11 cellular contexts compared by ENCODE assay signal in genomic region chr11:1547467-1548098, GRCh38. TPM values are rescaled to one million over a fixed set of nuclear protein-coding genes. Genes with fewer than 3 reads are reported as not detected.
DNase-seq lines count a peak whose midpoint lies in the region; ATAC-seq and TF ChIP-seq lines count a peak whose summit lies in the region.
"Had no signal": no experiment of that assay in that cellular context is flagged by ENCODE, and none has a peak within 500 bp of the region (broad histone marks: within the 10 kb centered on the region; RNA-seq: fewer than 3 reads in every experiment).

No MANE protein-coding gene starts in this region.

- peak overlapping the region; percentile 74; the same call in 1 of the 2 replicates for H3K4me2 ChIP-seq in SK-N-SH

- peaks cover 0 to 6% of the 10 kb centered on the region in 2 experiments; a peak in 1 of 4 replicates for H3K4me1 ChIP-seq in SK-N-SH (ENCODE audit: control insufficient read depth in 1 of 2, insufficient read depth in 2 of 2, low read depth in 1 of 2, low read length in 1 of 2)
- H3K4me1 ChIP-seq in left lung: peaks cover 13 to 25% of the 10 kb centered on the region in 2 donors
- peaks cover 22 to 36% of the 10 kb centered on the region in 2 donors for H3K4me1 ChIP-seq in thoracic aorta (ENCODE audit: control insufficient read depth in 1 of 2, low read depth in 2 of 2)

- no peak overlapping the region for H3K9ac ChIP-seq in SK-N-SH

- H3K4me3 Mint-ChIP-seq in brain: peak overlapping the region in 4 of 5 experiments; percentile 43 to 77 (median 68)

- no peak for TF ChIP-seq EP300 in SK-N-SH (IDR thresholded peaks at IDR 0.05; ENCODE audit: borderline replicate concordance in 1 of 2, low read depth in 1 of 2, low read length in 1 of 2)

- H3K9me3 Mint-ChIP-seq in brain: peaks cover 0 to 3% (median 0%) of the 10 kb centered on the region in 5 experiments
- H3K9me3 Mint-ChIP-seq: activated naive CD4-positive, alpha-beta T cell treated with anti-CD3 and anti-CD28 coated beads, Interleukin-2, amount 50 U/mL, for 72 hours had no signal

- H3K4me3 ChIP-seq in SK-N-SH (ENCODE audit: low read depth in 2 of 2, low read length in 1 of 2): peak overlapping the region in 1 of 2 experiments; percentile 49; a peak in 1 of 4 replicates
- peak overlapping the region; percentile 13 to 39 for H3K4me3 ChIP-seq in left lung
- H3K4me3 ChIP-seq in thoracic aorta: peak overlapping the region; percentile 76

- intact Hi-C loops in left lung (cut with DNase I): no loop called here

- H3K36me3 ChIP-seq in SK-N-SH (replicated peaks in 1 of 2; ENCODE audit: control insufficient read depth in 1 of 2, insufficient read depth in 2 of 2, low read length in 1 of 2): no peaks in the 10 kb centered on the region
- H3K36me3 ChIP-seq in left lung: no peaks in the 10 kb centered on the region
- H3K36me3 ChIP-seq in thoracic aorta: no peaks in the 10 kb centered on the region

- H3F3A ChIP-seq in SK-N-SH (replicated peaks; ENCODE audit: insufficient read depth): no peaks in the 10 kb centered on the region

- peaks cover 63% of the 10 kb centered on the region for H3K27me3 Mint-ChIP-seq in brain

- H3K36me3 Mint-ChIP-seq in brain: no peaks in the 10 kb centered on the region
- H3K36me3 Mint-ChIP-seq: activated naive CD4-positive, alpha-beta T cell treated with anti-CD3 and anti-CD28 coated beads, Interleukin-2, amount 50 U/mL, for 72 hours had no signal

- H3K79me2 ChIP-seq in SK-N-SH (ENCODE audit: insufficient read depth): no peaks in the 10 kb centered on the region

- no peaks in the 10 kb centered on the region for H3K9me3 ChIP-seq in SK-N-SH
- H3K9me3 ChIP-seq in left lung: no peaks in the 10 kb centered on the region
- no peaks in the 10 kb centered on the region for H3K9me3 ChIP-seq in thoracic aorta

- peaks cover 22% of the 10 kb centered on the region for H3K4me1 Mint-ChIP-seq in brain

- CTCF ChIA-PET in SK-N-SH (lab: Yijun Ruan, JAX): interaction anchor here (0.8 to 10.5 kb wide), 29 partner anchors 10 to 609 kb away, joined by 3 to 398 read pairs (median 6); partner anchors contain the start of genes BRSK2, DUSP8, KRTAP5-3 and KRTAP5-5

- POLR2A ChIA-PET in SK-N-SH (lab: Yijun Ruan, JAX): interaction anchor here (0.6 to 1.2 kb wide), 3 partner anchors 27 to 358 kb away, joined by 3 to 4 read pairs (median 4); no protein-coding TSS in a partner anchor

- WGBS in SK-N-SH (ENCODE audit: low lambda C conversion rate): 67% methylated on average over 11 of the region's 33 CpGs

- H3K9me2 ChIP-seq in SK-N-SH: no peaks in the 10 kb centered on the region

- H2AFZ ChIP-seq in SK-N-SH (ENCODE audit: low read depth): no peak overlapping the region

- H3K27ac Mint-ChIP-seq in brain: peak overlapping the region in 1 of 5 experiments; percentile 52
- H3K27ac Mint-ChIP-seq: activated naive CD4-positive, alpha-beta T cell treated with anti-CD3 and anti-CD28 coated beads, Interleukin-2, amount 50 U/mL, for 72 hours had no signal

- peaks cover 12% of the 10 kb centered on the region for H3K27me3 ChIP-seq in SK-N-SH (ENCODE audit: insufficient read depth)
- H3K27me3 ChIP-seq in left lung: peaks cover 17 to 60% of the 10 kb centered on the region in 2 donors
- H3K27me3 ChIP-seq in thoracic aorta (replicated peaks; ENCODE audit: insufficient read depth): no peaks in the 10 kb centered on the region

- DNase-seq in SK-N-SH (no peak), left lung (peak in 1 of 2 donors; percentile 77), thoracic aorta (ENCODE audit: low spot score) (no peak), iPS-NIHi11 (ENCODE audit: low spot score) (no peak)
- DNase-seq: NCI-H2081 treated with DMSO at 0.1 percent for 48 hours had no signal

- no peak for TF ChIP-seq RAD21 in SK-N-SH (IDR thresholded peaks at IDR 0.05; ENCODE audit: low read length)

- no peaks in the 10 kb centered on the region for H4K20me1 ChIP-seq in SK-N-SH (ENCODE audit: insufficient read depth)

- TF ChIP-seq CTCF in SK-N-SH (IDR thresholded peaks at IDR 0.05): no peak
- no peak for TF ChIP-seq CTCF in brain (conservative IDR thresholded peaks at IDR 0.05)
- TF ChIP-seq CTCF in left lung (IDR thresholded peaks at IDR 0.05): no peak
- TF ChIP-seq CTCF in thoracic aorta (IDR thresholded peaks at IDR 0.05): no peak

- ATAC-seq in SK-N-SH treated with all-trans-retinoic acid at 6 μM for 48 hours (no peak), left lung (no peak), thoracic aorta (ENCODE audit: insufficient number of reproducible peaks, low FRiP score, low read depth) (no peak), GM21786 (IDR thresholded peaks at IDR 0.05; ENCODE audit: unreplicated experiment) (no peak), HG03378 (IDR thresholded peaks at IDR 0.05; ENCODE audit: unreplicated experiment) (no peak)

- H3K27ac ChIP-seq in SK-N-SH (ENCODE audit: low read depth in 2 of 2, low read length in 1 of 2) (no peak overlapping the region), left lung (peak overlapping the region in 1 of 2 donors; percentile 60), thoracic aorta (peak overlapping the region; percentile 84 to 87)

TF ChIP-seq in SK-N-SH, 30 proteins besides CTCF, POLR2A, EP300 and RAD21 (continues in another document):
- TF ChIP-seq YY1 (IDR thresholded peaks at IDR 0.05; ENCODE audit: low read depth) (no peak), MEF2A (IDR thresholded peaks at IDR 0.05; ENCODE audit: borderline replicate concordance, low read depth) (no peak), NRF1 (IDR thresholded peaks at IDR 0.05; ENCODE audit: low read depth, low read length) (no peak), SIN3A (IDR thresholded peaks at IDR 0.05; ENCODE audit: borderline replicate concordance, low read depth, low read length) (no peak), RXRA (IDR thresholded peaks at IDR 0.05; ENCODE audit: borderline replicate concordance, low read depth) (no peak)
- TF ChIP-seq, protein P1, sequence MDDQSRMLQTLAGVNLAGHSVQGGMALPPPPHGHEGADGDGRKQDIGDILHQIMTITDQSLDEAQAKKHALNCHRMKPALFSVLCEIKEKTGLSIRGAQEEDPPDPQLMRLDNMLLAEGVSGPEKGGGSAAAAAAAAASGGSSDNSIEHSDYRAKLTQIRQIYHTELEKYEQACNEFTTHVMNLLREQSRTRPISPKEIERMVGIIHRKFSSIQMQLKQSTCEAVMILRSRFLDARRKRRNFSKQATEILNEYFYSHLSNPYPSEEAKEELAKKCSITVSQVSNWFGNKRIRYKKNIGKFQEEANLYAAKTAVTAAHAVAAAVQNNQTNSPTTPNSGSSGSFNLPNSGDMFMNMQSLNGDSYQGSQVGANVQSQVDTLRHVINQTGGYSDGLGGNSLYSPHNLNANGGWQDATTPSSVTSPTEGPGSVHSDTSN (IDR thresholded peaks at IDR 0.05): no peak
- TF ChIP-seq, protein P2, sequence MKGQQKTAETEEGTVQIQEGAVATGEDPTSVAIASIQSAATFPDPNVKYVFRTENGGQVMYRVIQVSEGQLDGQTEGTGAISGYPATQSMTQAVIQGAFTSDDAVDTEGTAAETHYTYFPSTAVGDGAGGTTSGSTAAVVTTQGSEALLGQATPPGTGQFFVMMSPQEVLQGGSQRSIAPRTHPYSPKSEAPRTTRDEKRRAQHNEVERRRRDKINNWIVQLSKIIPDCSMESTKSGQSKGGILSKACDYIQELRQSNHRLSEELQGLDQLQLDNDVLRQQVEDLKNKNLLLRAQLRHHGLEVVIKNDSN (IDR thresholded peaks at IDR 0.05; ENCODE audit: borderline replicate concordance, low read depth): no peak

TF ChIP-seq in SK-N-SH treated with all-trans-retinoic acid at 6 μM for 48 hours, 23 proteins besides CTCF, POLR2A, EP300 and RAD21 (continues in another document):
- no peak for TF ChIP-seq OSR1 (CRISPR knock-in tag; IDR thresholded peaks at IDR 0.05)
- TF ChIP-seq POU6F1 (CRISPR knock-in tag; IDR thresholded peaks at IDR 0.05; ENCODE audit: borderline replicate concordance, low read depth): no peak
- no peak for TF ChIP-seq ISL1 (CRISPR knock-in tag; IDR thresholded peaks at IDR 0.05)
- TF ChIP-seq TOX (CRISPR knock-in tag; IDR thresholded peaks at IDR 0.05; ENCODE audit: borderline replicate concordance): no peak
- TF ChIP-seq ZFP30 (CRISPR knock-in tag; IDR thresholded peaks at IDR 0.05): no peak
- no peak for TF ChIP-seq ZFP3 (CRISPR knock-in tag; IDR thresholded peaks at IDR 0.05)

RNA-seq across cellular contexts. Expression of gene DUSP8, which starts 24.5 kb away (rescaled TPM):
- polyA plus RNA-seq in SK-N-SH (2012; rRNA removed): 2.0 and 2.2 TPM in 2 replicates
- polyA plus RNA-seq in SK-N-SH (2012; cell fraction: cytosol; rRNA removed): 1.1 and 1.6 TPM in 2 replicates
- 3.9 and 5.4 TPM in 2 replicates for polyA plus RNA-seq in SK-N-SH (2012; cell fraction: nucleus; rRNA removed)
- polyA plus RNA-seq in brain (ENCODE audit: insufficient read depth, low read depth, low replicate concordance): 29.6 TPM
- total RNA-seq in left lung: 10 to 100 TPM in 1 of 2 donors, 1 to 10 TPM in 1; 9.9 to 21.8 TPM
- 1 to 10 TPM; 3.7 to 7.6 TPM for total RNA-seq in thoracic aorta

RNA-seq across cellular contexts. Expression of gene KRTAP5-1, which starts 37.5 kb away (rescaled TPM):
- not detected in 2 replicates for polyA plus RNA-seq in SK-N-SH (2012; rRNA removed)
- not detected in 2 replicates for polyA plus RNA-seq in SK-N-SH (2012; cell fraction: cytosol; rRNA removed)
- not detected in 2 replicates for polyA plus RNA-seq in SK-N-SH (2012; cell fraction: nucleus; rRNA removed)
- not detected for polyA plus RNA-seq in brain (ENCODE audit: insufficient read depth, low read depth, low replicate concordance)
- not detected for total RNA-seq in left lung
- not detected for total RNA-seq in thoracic aorta
- total RNA-seq: activated naive CD4-positive, alpha-beta T cell treated with anti-CD3 and anti-CD28 coated beads, Interleukin-2, amount 50 U/mL, for 72 hours; subcutaneous adipose tissue had no signal

RNA-seq across cellular contexts. Expression of gene KRTAP5-2, which starts 50.5 kb away (rescaled TPM):
- not detected in 2 replicates for polyA plus RNA-seq in SK-N-SH (2012; rRNA removed)
- polyA plus RNA-seq in SK-N-SH (2012; cell fraction: cytosol; rRNA removed): not detected in 2 replicates
- polyA plus RNA-seq in SK-N-SH (2012; cell fraction: nucleus; rRNA removed): not detected in 2 replicates
- not detected for polyA plus RNA-seq in brain (ENCODE audit: insufficient read depth, low read depth, low replicate concordance)
- total RNA-seq in left lung: not detected
- not detected for total RNA-seq in thoracic aorta
- total RNA-seq: activated naive CD4-positive, alpha-beta T cell treated with anti-CD3 and anti-CD28 coated beads, Interleukin-2, amount 50 U/mL, for 72 hours; subcutaneous adipose tissue had no signal

Comparison
In these comparisons a context has a peak if more than half of its experiments do, and no peak if none do; other contexts are left out.
1. H3K27ac ChIP-seq: peak in thoracic aorta (2 of 2); none in SK-N-SH (0 of 2).